25 cellular contexts compared by ENCODE assay signal in genomic region chr15:57718309-57718708, GRCh38. TPM values are rescaled to one million over a fixed set of nuclear protein-coding genes. Genes with fewer than 3 reads are reported as not detected.
DNase-seq lines count a peak whose midpoint lies in the region; ATAC-seq, FAIRE-seq and TF ChIP-seq lines count a peak whose summit lies in the region.
"Had no signal": no experiment of that assay in that cellular context is flagged by ENCODE, and none has a peak within 500 bp of the region (broad histone marks: within the 10 kb centered on the region; RNA-seq: fewer than 3 reads in every experiment).

No MANE protein-coding gene starts in this region.

- H3K4me3 ChIP-seq in K562 = no peak overlapping the region
- no peak overlapping the region for H3K4me3 ChIP-seq in HAP-1
- H3K4me3 ChIP-seq: BLaER1, GM12878 had no signal

- H4K20me1 ChIP-seq in K562 (replicated peaks; ENCODE audit: control insufficient read depth, insufficient read depth, low read length) = no peaks in the 10 kb centered on the region

- no peak overlapping the region for H2AFZ ChIP-seq in K562 (ENCODE audit: low read depth, low read length)

- no peak for FAIRE-seq in K562 (lab: Jason Lieb, UNC)
- FAIRE-seq: A204.1, GM12878, GM12892, GM18507 had no signal

- no peak overlapping the region for H3K27ac ChIP-seq in K562 (ENCODE audit: extremely low read depth, low read depth, low read length)
- H3K27ac ChIP-seq: BLaER1 had no signal

- TF ChIP-seq EP300 in K562 (IDR thresholded peaks at IDR 0.05; ENCODE audit: low read length) = no peak

- TF ChIP-seq CTCF in K562 (IDR thresholded peaks at IDR 0.05 in 2 of 3, conservative IDR thresholded peaks at IDR 0.05 in 1 of 3; ENCODE audit: insufficient read depth in 2 of 3, low read depth in 1 of 3, low read length in 3 of 3) = no peak

- H3K27me3 ChIP-seq in K562 (ENCODE audit: control insufficient read depth in 2 of 2, insufficient read depth in 2 of 2, low read length in 2 of 2) (no peaks in the 10 kb centered on the region), HAP-1 (ENCODE audit: low read depth) (no peaks in the 10 kb centered on the region)
- H3K27me3 ChIP-seq: BE2C, BLaER1 had no signal

- H3K36me3 ChIP-seq in K562 (ENCODE audit: control insufficient read depth, insufficient read depth, low read length) (peaks cover 28% of the 10 kb centered on the region; the same call in 2 of the 3 replicates), HAP-1 (replicated peaks) (peaks cover 22% of the 10 kb centered on the region)

- H3K9me1 ChIP-seq in K562 (ENCODE audit: control insufficient read depth, insufficient read depth, low read length) = no peaks in the 10 kb centered on the region

- DNase-seq in K562 (ENCODE audit: extremely low read depth in 1 of 4, low spot score in 3 of 4) (no peak), left colon (no peak), HAP-1 (ENCODE audit: low spot score in 2 of 2) (no peak), NCI-H1694 treated with DMSO at 0.1 percent for 48 hours (lab: John Stamatoyannopoulos, UW) (no peak), ecto neural progenitor cell (ENCODE audit: low spot score) (no peak)
- DNase-seq: 8988T; ACHN; BE2C; C1 segment of cervical spinal cord; CD4-positive, alpha-beta memory T cell; CD4-positive, CD25-positive, alpha-beta regulatory T cell; CD8-positive, alpha-beta memory T cell; COR-L47; DMS 273 treated with DMSO at 0.1 percent for 48 hours; DMS153; DMS53; DMS79; DND-41; EL; GDM1 had no signal

- TF ChIP-seq POLR2A in K562 (conservative IDR thresholded peaks at IDR 0.05) = no peak

- no peak for TF ChIP-seq RAD21 in K562 (CRISPR knock-in tag; conservative IDR thresholded peaks at IDR 0.05 in 1 of 2, IDR thresholded peaks at IDR 0.05 in 1 of 2)

- no peaks in the 10 kb centered on the region for H3K4me1 ChIP-seq in K562 (replicated peaks in 1 of 2; ENCODE audit: control insufficient read depth in 2 of 2, insufficient read depth in 2 of 2, low read length in 2 of 2)
- no peaks in the 10 kb centered on the region for H3K4me1 ChIP-seq in HAP-1
- H3K4me1 ChIP-seq: BE2C, BLaER1 had no signal

- no peaks in the 10 kb centered on the region for H3K79me2 ChIP-seq in K562 (ENCODE audit: control insufficient read depth, insufficient read depth, low read length)

- H3K9ac ChIP-seq in K562 (ENCODE audit: insufficient read depth in 1 of 2, low read depth in 2 of 2, low read length in 2 of 2) = no peak overlapping the region
- H3K9ac ChIP-seq: BLaER1 had no signal

- in situ Hi-C loops in K562 (cut with MboI) (no loop called here), HAP-1 (cut with MboI; ENCODE audit: low sequenced_read_pairs) (no loop called here)

- 75% methylated on average over 2 of the region's 2 CpGs for WGBS in K562 (ENCODE audit: insufficient coverage, low coverage, missing lambda C conversion rate)

- no peak overlapping the region for H3K4me2 ChIP-seq in K562 (ENCODE audit: insufficient read depth, low read length)
- H3K4me2 ChIP-seq: BLaER1 had no signal

- CTCF ChIA-PET in K562 (lab: Yijun Ruan, JAX; ENCODE audit: low intra/inter-chr PET ratio) = no interaction called here

- intact Hi-C loops in K562 (cut with micrococcal nuclease) (no loop called here), left colon (cut with DNase I, micrococcal nuclease) (no loop called here)

- POLR2A ChIA-PET in K562 (lab: Yijun Ruan, JAX) = interaction anchor here (1.2 kb wide), 1 partner anchor 8 kb away, joined by 3 read pairs; no protein-coding TSS in a partner anchor

- no peaks in the 10 kb centered on the region for H3K9me3 ChIP-seq in K562 (replicated peaks; ENCODE audit: control insufficient read depth, insufficient read depth, low read depth, low read length)
- H3K9me3 ChIP-seq in HAP-1 = no peaks in the 10 kb centered on the region
- H3K9me3 ChIP-seq: BE2C had no signal

- no peak for ATAC-seq in K562
- ATAC-seq in left colon = peak; percentile 20
- ATAC-seq: GM12878 had no signal

- BruUV-seq in K562 (replicated peaks; lab: Mats Ljungman, UMichigan) = no TSS peak

TF ChIP-seq in K562, 482 proteins besides CTCF, POLR2A, EP300 and RAD21:
- no peak for TF ChIP-seq NKRF (IDR thresholded peaks at IDR 0.05; ENCODE audit: borderline replicate concordance)
- peak; percentile 29; the same call in 1 of the 2 replicates for TF ChIP-seq ZNF316 (IDR thresholded peaks at IDR 0.05)
- no peak for TF ChIP-seq U2AF2 (optimal IDR thresholded peaks at IDR 0.05; ENCODE audit: low read depth, low read length)

RNA-seq across cellular contexts. Expression of gene POLR2M, which starts 11.8 kb away (rescaled TPM):
- 15.1 and 30.6 TPM in 2 replicates for total RNA-seq in K562 (2011; cell fraction: chromatin; rRNA removed; ENCODE audit: low replicate concordance)
- 9.7 and 14.5 TPM in 2 replicates for total RNA-seq in K562 (2011; cell fraction: nucleolus; rRNA removed)
- total RNA-seq in K562 (2011; cell fraction: nucleoplasm; rRNA removed) = 12.2 and 21.1 TPM in 2 replicates
- total RNA-seq in K562 (2014; rRNA removed) (316 and 1,050 TPM in 2 replicates), K562 (2014; rRNA removed; fragmentation: Illumina TruSeq; extraction: Trizol) (43.0 and 52.0 TPM in 2 replicates), K562 (2015; rRNA removed; fragmentation: Illumina TruSeq; extraction: Trizol) (32.9 and 34.6 TPM in 2 replicates), K562 (2021) (66.9 and 77.6 TPM in 2 replicates), left colon (10 to 100 TPM; 40.8 to 64.4 TPM)
- polyA plus RNA-seq in K562 (2011; rRNA removed) (58.3 and 73.7 TPM in 2 replicates), K562 (2014; fragmentation: Illumina TruSeq; extraction: Trizol) (38.2 and 47.6 TPM in 2 replicates), K562 (2014; fragmentation: Nextera tagmentation; extraction: Ambion mirVana) (10 to 100 TPM in 1 of 2 experiments, 1 to 10 TPM in 1; 9.2 to 10.6 TPM), K562 (2014; rRNA removed) (370 and 537 TPM in 2 replicates)
- 63.0 and 229 TPM in 2 replicates for polyA plus RNA-seq in K562 (2011; cell fraction: cytosol; rRNA removed)
- polyA plus RNA-seq in K562 (2011; cell fraction: nucleus; rRNA removed) = 25.9 and 40.4 TPM in 2 replicates
- polyA plus RNA-seq in K562 (2012) = 34.3 and 43.5 TPM in 2 replicates
- polyA minus RNA-seq in K562 (2011; rRNA and poly(A)+ RNA removed) = 86.9 and 94.7 TPM in 2 replicates
- polyA minus RNA-seq in K562 (2011; cell fraction: cytosol; rRNA and poly(A)+ RNA removed) = 37.8 and 44.7 TPM in 2 replicates
- 20.8 and 24.2 TPM in 2 replicates for polyA minus RNA-seq in K562 (2011; cell fraction: nucleus; rRNA and poly(A)+ RNA removed)
